ENCODE assay signal across 2 cellular contexts in genomic region chr15:101438482-101439284, GRCh38.
A peak's percentile ranks its signal among the peaks of the same experiment; 100 is the strongest.
TF ChIP-seq lines count a peak whose summit lies in the region.

No MANE protein-coding gene starts in this region.

TF ChIP-seq in H1, 55 proteins besides CTCF, POLR2A, EP300 and RAD21 (continued from another document):
- TF ChIP-seq BACH1 (IDR thresholded peaks at IDR 0.05; ENCODE audit: low read length) = no peak
- TF ChIP-seq SIN3A (conservative IDR thresholded peaks at IDR 0.05 in 1 of 2, IDR thresholded peaks at IDR 0.05 in 1 of 2; ENCODE audit: low read depth in 1 of 2, low read length in 2 of 2) = no peak
- no peak for TF ChIP-seq CBX5 (IDR thresholded peaks at IDR 0.05; ENCODE audit: low read depth, low read length)
- no peak for TF ChIP-seq SP2 (IDR thresholded peaks at IDR 0.05; ENCODE audit: low read length)
- no peak for TF ChIP-seq SP1 (IDR thresholded peaks at IDR 0.05; ENCODE audit: low read depth, low read length)
- TF ChIP-seq EGR1 (IDR thresholded peaks at IDR 0.05; ENCODE audit: borderline replicate concordance, low read depth, low read length) = no peak
- TF ChIP-seq SIRT6 (IDR thresholded peaks at IDR 0.05; ENCODE audit: low read length) = no peak
- no peak for TF ChIP-seq ATF3 (IDR thresholded peaks at IDR 0.05; ENCODE audit: insufficient read depth, low read depth, low read length)
- TF ChIP-seq PHF8 (conservative IDR thresholded peaks at IDR 0.05; ENCODE audit: low read depth, low read length) = no peak

TF ChIP-seq in liver, 16 proteins besides CTCF, POLR2A, EP300 and RAD21 (continued from another document):
- TF ChIP-seq REST (IDR thresholded peaks at IDR 0.05) (peak; percentile 3), HNF4A (conservative IDR thresholded peaks at IDR 0.05) (peak; percentile 49 to 51), TAF1 (conservative IDR thresholded peaks at IDR 0.05) (peak; percentile 74), SP1 (IDR thresholded peaks at IDR 0.05) (peak; percentile 81), FOXA2 (IDR thresholded peaks at IDR 0.05) (no peak), YY1 (IDR thresholded peaks at IDR 0.05) (peak; percentile 20), RXRA (IDR thresholded peaks at IDR 0.05) (peak; percentile 91 to 94), MAX (IDR thresholded peaks at IDR 0.05) (peak; percentile 65), JUND (IDR thresholded peaks at IDR 0.05) (peak in 1 of 2 donors; percentile 48), NR2F2 (IDR thresholded peaks at IDR 0.05) (peak; percentile 90), ATF3 (IDR thresholded peaks at IDR 0.05) (no peak)
